In genomic region chr3:152039887-152040286, GRCh38 we compare ENCODE assay signal across 15 cellular contexts.
DNase-seq lines count a peak whose midpoint lies in the region; ATAC-seq, FAIRE-seq and TF ChIP-seq lines count a peak whose summit lies in the region.
"Had no signal": no experiment of that assay in that cellular context is flagged by ENCODE, and none has a peak within 500 bp of the region (broad histone marks: within the 10 kb centered on the region; RNA-seq: fewer than 3 reads in every experiment).

No MANE protein-coding gene starts in this region.

- H3K36me3 ChIP-seq in Caco-2 (ENCODE audit: control insufficient read depth, insufficient read depth, low read length) (no peaks in the 10 kb centered on the region), brain microvascular endothelial cell (replicated peaks) (no peaks in the 10 kb centered on the region), Karpas-422 (ENCODE audit: insufficient read depth, low read length) (no peaks in the 10 kb centered on the region), pancreas (no peaks in the 10 kb centered on the region)

- WGBS in pancreas, 2 donors = 92 to 96% methylated on average over 1 of the region's 1 CpG

- ATAC-seq in GM18517 (IDR thresholded peaks at IDR 0.05; ENCODE audit: unreplicated experiment) = peak; percentile 96
- peak; percentile 94 for ATAC-seq in HG02981 (IDR thresholded peaks at IDR 0.05; ENCODE audit: unreplicated experiment)
- no peak for ATAC-seq in pancreas

- no peaks in the 10 kb centered on the region for H4K20me1 ChIP-seq in Karpas-422 (ENCODE audit: insufficient read depth, low read depth, low read length)

- no peaks in the 10 kb centered on the region for H3K4me1 Mint-ChIP-seq in Caco-2 (ENCODE audit: low read depth, unreplicated experiment)

- CTCF ChIA-PET in Caco-2 (lab: Charles Lee) = no interaction called here

- H3K27ac Mint-ChIP-seq in Caco-2 (ENCODE audit: unreplicated experiment) = no peak overlapping the region
- H3K27ac Mint-ChIP-seq: CD8-positive, alpha-beta memory T cell had no signal

- H3K36me3 Mint-ChIP-seq in Caco-2 (ENCODE audit: insufficient read depth, unreplicated experiment) = no peaks in the 10 kb centered on the region

- in situ Hi-C loops in brain microvascular endothelial cell (cut with HindIII; ENCODE audit: low pct_ligation_motif_present, low sequenced_read_pairs) = no loop called here

- H3K9me3 ChIP-seq in Caco-2 (peaks cover 39% of the 10 kb centered on the region), Karpas-422 (ENCODE audit: low read length) (no peaks in the 10 kb centered on the region), pancreas (no peaks in the 10 kb centered on the region)

- H3K27me3 ChIP-seq in Caco-2 (replicated peaks; ENCODE audit: control insufficient read depth, insufficient read depth, low read length) = no peaks in the 10 kb centered on the region
- no peaks in the 10 kb centered on the region for H3K27me3 ChIP-seq in brain microvascular endothelial cell (replicated peaks)
- no peaks in the 10 kb centered on the region for H3K27me3 ChIP-seq in Karpas-422 (ENCODE audit: low read length)
- H3K27me3 ChIP-seq in pancreas = no peaks in the 10 kb centered on the region

- no TSS peak for BruUV-seq in Caco-2 (replicated peaks; lab: Mats Ljungman, UMichigan)

- H3K27ac ChIP-seq in brain microvascular endothelial cell (no peak overlapping the region), Karpas-422 (ENCODE audit: low read length) (no peak overlapping the region), pancreas (no peak overlapping the region)
- H3K27ac ChIP-seq: SK-N-MC had no signal

- peaks cover 7% of the 10 kb centered on the region; the same call in 1 of the 2 replicates for H3K4me1 ChIP-seq in Caco-2
- no peaks in the 10 kb centered on the region for H3K4me1 ChIP-seq in Karpas-422 (ENCODE audit: low read length)
- H3K4me1 ChIP-seq in pancreas = no peaks in the 10 kb centered on the region

- TF ChIP-seq POLR2A in NB4 (IDR thresholded peaks at IDR 0.05; ENCODE audit: extremely low read depth, insufficient read length) = no peak

- H3K9me3 Mint-ChIP-seq in Caco-2 (ENCODE audit: unreplicated experiment) = peaks cover 18% of the 10 kb centered on the region

- H3K9ac ChIP-seq in Karpas-422 (ENCODE audit: low read length) = no peak overlapping the region

- no peak overlapping the region for H3K4me2 ChIP-seq in Karpas-422 (ENCODE audit: low read depth, low read length, poor library complexity, severe bottlenecking)

- POLR2A ChIA-PET in Caco-2 (lab: Charles Lee) = no interaction called here

- FAIRE-seq in pancreas (lab: Jason Lieb, UNC) = no peak
- FAIRE-seq: endometrium had no signal

- no peak overlapping the region for H3K4me3 ChIP-seq in NB4 (ENCODE audit: low read depth, low read length)
- H3K4me3 ChIP-seq in Caco-2 (ENCODE audit: low read depth, low read length) = no peak overlapping the region
- H3K4me3 ChIP-seq in brain microvascular endothelial cell (ENCODE audit: low read depth, low read length) = no peak overlapping the region
- H3K4me3 ChIP-seq in Karpas-422 (ENCODE audit: low read length) = no peak overlapping the region
- H3K4me3 ChIP-seq in pancreas = no peak overlapping the region
- H3K4me3 ChIP-seq: SK-N-MC had no signal

- peak; percentile 14 for DNase-seq in GM20000 (ENCODE audit: low spot score)
- peak; percentile 14 for DNase-seq in NB4 (ENCODE audit: low read depth)
- no peak for DNase-seq in Caco-2
- DNase-seq in brain microvascular endothelial cell = no peak
- no peak for DNase-seq in Karpas-422
- no peak for DNase-seq in pancreas
- DNase-seq: aorta; CD8-positive, alpha-beta memory T cell; NCI-H226; stimulated activated CD4-positive, alpha-beta T cell treated with anti-CD3 and anti-CD28 coated beads, Interleukin-12 subunit alpha, Interleukin-12 subunit beta, amount 100 ng/mL, for 4 hours had no signal

- no peaks in the 10 kb centered on the region for H3K79me2 ChIP-seq in Karpas-422 (ENCODE audit: low read length)

- H3K27me3 Mint-ChIP-seq in Caco-2 (ENCODE audit: insufficient read depth, unreplicated experiment) = no peaks in the 10 kb centered on the region
- H3K27me3 Mint-ChIP-seq: IgD-negative memory B cell had no signal

- no peak overlapping the region for H3K4me3 Mint-ChIP-seq in Caco-2 (ENCODE audit: unreplicated experiment)
- H3K4me3 Mint-ChIP-seq: CD8-positive, alpha-beta memory T cell had no signal

- TF ChIP-seq CTCF in GM20000 (IDR thresholded peaks at IDR 0.05; ENCODE audit: extremely low read depth, missing control alignments) (no peak), NB4 (IDR thresholded peaks at IDR 0.05; ENCODE audit: low read depth, low read length) (no peak), Caco-2 (IDR thresholded peaks at IDR 0.05; ENCODE audit: insufficient read depth in 1 of 2, low read depth in 1 of 2, low read length in 1 of 2, severe bottlenecking in 1 of 2, unreplicated experiment in 1 of 2) (no peak), brain microvascular endothelial cell (IDR thresholded peaks at IDR 0.05; ENCODE audit: low read depth, low read length, missing control alignments) (no peak), pancreas (IDR thresholded peaks at IDR 0.05) (no peak)

- intact Hi-C loops in Caco-2 (cut with micrococcal nuclease; ENCODE audit: unreplicated experiment) (loop anchor here (5.0 kb wide), 1 partner anchor 68 kb away; no protein-coding TSS in a partner anchor), pancreas (cut with DNase I) (no loop called here)

- no peaks in the 10 kb centered on the region for H3K9me2 ChIP-seq in Karpas-422 (replicated peaks; ENCODE audit: insufficient read depth, low read length)

- no peak overlapping the region for H2AFZ ChIP-seq in Karpas-422 (ENCODE audit: low read length)

Comparison
In these comparisons a context has a peak if more than half of its experiments do, and no peak if none do; other contexts are left out.
1. ATAC-seq: peak in GM18517 (single experiment) and HG02981 (single experiment); none in pancreas (0 of 4).
2. DNase-seq: peak in GM20000 (single experiment) and NB4 (single experiment); none in Caco-2 (0 of 2), brain microvascular endothelial cell (single experiment), Karpas-422 (single experiment) and pancreas (0 of 6).